ENCODE assay signal across 31 cellular contexts in genomic region chr2:5401258-5401657, GRCh38.
"Had no signal": no experiment of that assay in that cellular context is flagged by ENCODE, and none has a peak within 500 bp of the region (broad histone marks: within the 10 kb centered on the region; RNA-seq: fewer than 3 reads in every experiment).

No MANE protein-coding gene starts in this region.

- H3K27me3 ChIP-seq: breast epithelium, cardiac muscle cell had no signal

- H3K4me1 Mint-ChIP-seq: activated CD4-positive, alpha-beta memory T cell treated with anti-CD3 and anti-CD28 coated beads, Interleukin-2, amount 10 ng/mL, durations not matched to agents 7 days and 5 days; activated CD4-positive, alpha-beta T cell treated with anti-CD3 and anti-CD28 coated beads, Interleukin-2, amount 10 ng/mL, durations not matched to agents 7 days and 5 days; activated naive CD4-positive, alpha-beta T cell treated with anti-CD3 and anti-CD28 coated beads, Interleukin-2, amount 10 ng/mL, durations not matched to agents 7 days and 5 days; activated naive CD8-positive, alpha-beta T cell treated with anti-CD3 and anti-CD28 coated beads, Interleukin-2, amount 10 ng/mL, durations not matched to agents 7 days and 5 days; endodermal cell; T-helper 17 cell had no signal

- H3K4me3 ChIP-seq: breast epithelium, cardiac muscle cell, coronary artery, dorsolateral prefrontal cortex had no signal

- H3K4me1 ChIP-seq: breast epithelium had no signal

- H3K9me3 Mint-ChIP-seq: activated CD4-positive, alpha-beta T cell treated with anti-CD3 and anti-CD28 coated beads, Interleukin-2, amount 10 ng/mL, durations not matched to agents 7 days and 5 days; endodermal cell had no signal

- H3K4me3 Mint-ChIP-seq: activated CD4-positive, alpha-beta memory T cell treated with anti-CD3 and anti-CD28 coated beads, Interleukin-2, amount 10 ng/mL, durations not matched to agents 7 days and 5 days; activated CD4-positive, alpha-beta T cell treated with anti-CD3 and anti-CD28 coated beads, Interleukin-2, amount 10 ng/mL, durations not matched to agents 7 days and 5 days; activated naive CD4-positive, alpha-beta T cell treated with anti-CD3 and anti-CD28 coated beads, Interleukin-2, amount 10 ng/mL, durations not matched to agents 7 days and 5 days; activated naive CD8-positive, alpha-beta T cell treated with anti-CD3 and anti-CD28 coated beads, Interleukin-2, amount 10 ng/mL, durations not matched to agents 7 days and 5 days; activated T-cell treated with anti-CD3 and anti-CD28 coated beads, Interleukin-2, amount 50 U/mL, for 24 hours; activated T-cell treated with anti-CD3 and anti-CD28 coated beads, Interleukin-2, amount 50 U/mL, for 72 hours; brain; dendritic cell treated with granulocyte-macrophage colony-stimulating factor and Interleukin-4, amounts not matched to agents 40 ng/mL and 50 ng/mL, for 4 days; endodermal cell; T-helper 17 cell; T-helper 2 cell treated with Interferon-gamma antibody and Interleukin-4, amounts not matched to agents 5 μg/mL and 100 μg/mL, for 36 hours had no signal

- H3K27ac ChIP-seq: breast epithelium, cardiac muscle cell, coronary artery, dorsolateral prefrontal cortex had no signal

- H3K27me3 Mint-ChIP-seq: activated CD4-positive, alpha-beta memory T cell treated with anti-CD3 and anti-CD28 coated beads, Interleukin-2, amount 10 ng/mL, durations not matched to agents 7 days and 5 days; activated CD4-positive, alpha-beta T cell treated with anti-CD3 and anti-CD28 coated beads, Interleukin-2, amount 10 ng/mL, durations not matched to agents 7 days and 5 days; activated naive CD4-positive, alpha-beta T cell treated with anti-CD3 and anti-CD28 coated beads, Interleukin-2, amount 10 ng/mL, durations not matched to agents 7 days and 5 days; activated naive CD8-positive, alpha-beta T cell treated with anti-CD3 and anti-CD28 coated beads, Interleukin-2, amount 10 ng/mL, durations not matched to agents 7 days and 5 days; activated T-cell treated with anti-CD3 and anti-CD28 coated beads, Interleukin-2, amount 50 U/mL, for 24 hours; dendritic cell treated with granulocyte-macrophage colony-stimulating factor and Interleukin-4, amounts not matched to agents 40 ng/mL and 50 ng/mL, for 4 days; T-helper 17 cell had no signal

- H3K36me3 Mint-ChIP-seq: activated naive CD4-positive, alpha-beta T cell treated with anti-CD3 and anti-CD28 coated beads, Interleukin-2, amount 10 ng/mL, durations not matched to agents 7 days and 5 days; activated naive CD4-positive, alpha-beta T cell treated with anti-CD3 and anti-CD28 coated beads, Interleukin-2, amount 50 U/mL, for 72 hours; activated naive CD8-positive, alpha-beta T cell treated with anti-CD3 and anti-CD28 coated beads, Interleukin-2, amount 10 ng/mL, durations not matched to agents 7 days and 5 days; brain had no signal

- ATAC-seq: activated naive CD4-positive, alpha-beta T cell treated with anti-CD3 and anti-CD28 coated beads, Interleukin-2, amount 50 U/mL, for 72 hours; activated T-cell treated with anti-CD3 and anti-CD28 coated beads, Interleukin-2, amount 50 U/mL, for 72 hours; esophagus mucosa; T-helper 17 cell had no signal

- H3K9me3 ChIP-seq: breast epithelium had no signal

- H3K27ac Mint-ChIP-seq: activated CD4-positive, alpha-beta memory T cell treated with anti-CD3 and anti-CD28 coated beads, Interleukin-2, amount 10 ng/mL, durations not matched to agents 7 days and 5 days; activated CD4-positive, alpha-beta T cell treated with anti-CD3 and anti-CD28 coated beads, Interleukin-2, amount 10 ng/mL, durations not matched to agents 7 days and 5 days; activated naive CD4-positive, alpha-beta T cell treated with anti-CD3 and anti-CD28 coated beads, Interleukin-2, amount 10 ng/mL, durations not matched to agents 7 days and 5 days; activated naive CD4-positive, alpha-beta T cell treated with anti-CD3 and anti-CD28 coated beads, Interleukin-2, amount 50 U/mL, for 72 hours; activated naive CD8-positive, alpha-beta T cell treated with anti-CD3 and anti-CD28 coated beads, Interleukin-2, amount 10 ng/mL, durations not matched to agents 7 days and 5 days; activated T-cell treated with anti-CD3 and anti-CD28 coated beads, Interleukin-2, amount 50 U/mL, for 24 hours; activated T-cell treated with anti-CD3 and anti-CD28 coated beads, Interleukin-2, amount 50 U/mL, for 72 hours; dendritic cell treated with granulocyte-macrophage colony-stimulating factor and Interleukin-4, amounts not matched to agents 40 ng/mL and 50 ng/mL, for 4 days; endodermal cell; T-helper 17 cell; T-helper 2 cell treated with Interferon-gamma antibody and Interleukin-4, amounts not matched to agents 5 μg/mL and 100 μg/mL, for 36 hours had no signal

- H3K36me3 ChIP-seq: breast epithelium, cardiac muscle cell had no signal

- DNase-seq: activated CD4-positive, alpha-beta memory T cell treated with anti-CD3 and anti-CD28 coated beads, Interleukin-2, amount 10 ng/mL, durations not matched to agents 7 days and 5 days; activated CD4-positive, alpha-beta T cell treated with anti-CD3 and anti-CD28 coated beads for 1 hour; activated CD4-positive, alpha-beta T cell treated with anti-CD3 and anti-CD28 coated beads for 4 hours; activated CD4-positive, alpha-beta T cell treated with anti-CD3 and anti-CD28 coated beads, Interleukin-2, amount 10 ng/mL, durations not matched to agents 7 days and 5 days; activated CD4-positive, alpha-beta T cell treated with anti-CD3 and anti-CD28 coated beads, Interleukin-2, amount 50 U/mL, for 4 hours; activated CD8-positive, alpha-beta memory T cell treated with anti-CD3 and anti-CD28 coated beads, Interleukin-2, amount 50 U/mL, for 48 hours; activated gamma-delta T cell; activated naive CD4-positive, alpha-beta T cell; activated naive CD4-positive, alpha-beta T cell treated with anti-CD3 and anti-CD28 coated beads, Interleukin-2, amount 10 ng/mL, durations not matched to agents 7 days and 5 days; activated naive CD8-positive, alpha-beta T cell treated with anti-CD3 and anti-CD28 coated beads, Interleukin-2, amount 10 ng/mL, durations not matched to agents 7 days and 5 days; activated T-cell treated with anti-CD3 and anti-CD28 coated beads for 4 hours; activated T-cell treated with anti-CD3 and anti-CD28 coated beads, Interleukin-2, amount 50 U/mL, for 24 hours; activated T-cell treated with anti-CD3 and anti-CD28 coated beads, Interleukin-2, amount 50 U/mL, for 72 hours; central memory CD4-positive, alpha-beta T cell; cerebellar nuclear complex; dorsolateral prefrontal cortex; effector memory CD4-positive, alpha-beta T cell; endodermal cell; foreskin fibroblast; head of caudate nucleus; T-helper 1 cell; T-helper 17 cell; T1000 had no signal
